15 cellular contexts compared by ENCODE assay signal in genomic region chr12:113392988-113393579, GRCh38. TPM values are rescaled to one million over a fixed set of nuclear protein-coding genes. Genes with fewer than 3 reads are reported as not detected.
DNase-seq lines count a peak whose midpoint lies in the region; ATAC-seq, FAIRE-seq and TF ChIP-seq lines count a peak whose summit lies in the region.
"Had no signal": no experiment of that assay in that cellular context is flagged by ENCODE, and none has a peak within 500 bp of the region (broad histone marks: within the 10 kb centered on the region; RNA-seq: fewer than 3 reads in every experiment).

No MANE protein-coding gene starts in this region.

- H3K9me3 Mint-ChIP-seq in HFFc6: no peaks in the 10 kb centered on the region
- H3K9me3 Mint-ChIP-seq in activated T-cell treated with anti-CD3 and anti-CD28 coated beads, Interleukin-2, amount 50 U/mL, for 72 hours: no peaks in the 10 kb centered on the region

- no peak overlapping the region for H2AFZ ChIP-seq in GM12878 (ENCODE audit: control insufficient read depth, low read depth, low read length)

- intact Hi-C loops in GM12878 (cut with micrococcal nuclease; ENCODE audit: unreplicated experiment): no loop called here

- no peak overlapping the region for H3K4me2 ChIP-seq in GM12878 (ENCODE audit: control insufficient read depth, insufficient read depth)
- H3K4me2 ChIP-seq: KMS-11 had no signal

- TF ChIP-seq CTCF in HFFc6 (IDR thresholded peaks at IDR 0.05) (no peak), GM12878 (IDR thresholded peaks at IDR 0.05 in 2 of 3, conservative IDR thresholded peaks at IDR 0.05 in 1 of 3; ENCODE audit: control insufficient read depth in 2 of 3, extremely low read depth in 1 of 3, insufficient read depth in 1 of 3, low read depth in 3 of 3, low read length in 3 of 3) (no peak)

- H3K27ac ChIP-seq in GM12878 (ENCODE audit: control insufficient read depth, insufficient read depth): no peak overlapping the region
- H3K27ac ChIP-seq: gastrocnemius medialis, KMS-11, SK-N-MC, suprapubic skin had no signal

- peak; percentile 23 for DNase-seq in EH (ENCODE audit: low read depth)
- DNase-seq in HFFc6: peak; percentile 25
- peak; percentile 59 for DNase-seq in GM12878 (ENCODE audit: low read depth, low spot score)
- peak; percentile 41 for DNase-seq in iris pigment epithelial cell (ENCODE audit: low read depth)
- no peak for DNase-seq in activated T-cell treated with anti-CD3 and anti-CD28 coated beads, Interleukin-2, amount 50 U/mL, for 72 hours
- no peak for DNase-seq in NCI-H187 treated with DMSO at 0.1 percent for 48 hours (lab: John Stamatoyannopoulos, UW)
- DNase-seq in germinal center (ENCODE audit: low spot score): no peak
- no peak for DNase-seq in stimulated activated CD4-positive, alpha-beta T cell treated with anti-CD3 and anti-CD28 coated beads, Interleukin-4, amount 100 ng/mL, for 24 hours
- DNase-seq: cerebellar nuclear complex, gastrocnemius medialis, NCI-H345 had no signal

- H3K4me1 Mint-ChIP-seq in HFFc6 (ENCODE audit: low read depth): no peaks in the 10 kb centered on the region
- no peaks in the 10 kb centered on the region for H3K4me1 Mint-ChIP-seq in activated T-cell treated with anti-CD3 and anti-CD28 coated beads, Interleukin-2, amount 50 U/mL, for 72 hours (ENCODE audit: low read depth)
- H3K4me1 Mint-ChIP-seq: memory B cell had no signal

- H3K36me3 Mint-ChIP-seq in HFFc6 (ENCODE audit: low read depth): no peaks in the 10 kb centered on the region; the same call in 1 of the 2 replicates
- H3K36me3 Mint-ChIP-seq in activated T-cell treated with anti-CD3 and anti-CD28 coated beads, Interleukin-2, amount 50 U/mL, for 72 hours (ENCODE audit: insufficient read depth in 2 of 2): peaks cover 0 to 2% of the 10 kb centered on the region in 2 donors

- H3K27me3 Mint-ChIP-seq in HFFc6 (ENCODE audit: insufficient read depth): peaks cover 8% of the 10 kb centered on the region
- no peaks in the 10 kb centered on the region for H3K27me3 Mint-ChIP-seq in activated T-cell treated with anti-CD3 and anti-CD28 coated beads, Interleukin-2, amount 50 U/mL, for 72 hours (ENCODE audit: low read depth)

- no peak overlapping the region for H3K9ac ChIP-seq in GM12878 (ENCODE audit: control insufficient read depth, insufficient read depth, low read length)
- H3K9ac ChIP-seq: KMS-11 had no signal

- no TSS peak for BruUV-seq in GM12878 (replicated peaks; lab: Mats Ljungman, UMichigan)

- 60% methylated on average over 17 of the region's 17 CpGs for WGBS in GM12878 (ENCODE audit: insufficient coverage, insufficient replicate concordance, low lambda C conversion rate, missing lambda C conversion rate)

- CTCF ChIA-PET in GM12878 (lab: Yijun Ruan, JAX): no interaction called here

- no peaks in the 10 kb centered on the region for H4K20me1 ChIP-seq in GM12878 (ENCODE audit: control insufficient read depth, insufficient read depth)

- no peak for TF ChIP-seq RAD21 in GM12878 (IDR thresholded peaks at IDR 0.05; ENCODE audit: insufficient read depth, low read depth, low read length)

- H3K4me3 Mint-ChIP-seq in HFFc6: no peak overlapping the region
- H3K4me3 Mint-ChIP-seq in activated T-cell treated with anti-CD3 and anti-CD28 coated beads, Interleukin-2, amount 50 U/mL, for 72 hours: no peak overlapping the region
- H3K4me3 Mint-ChIP-seq: memory B cell had no signal

- RAD21 ChIA-PET in GM12878 (lab: Charles Lee; ENCODE audit: unreplicated experiment): no interaction called here

- H3K36me3 ChIP-seq in GM12878 (ENCODE audit: control insufficient read depth in 2 of 2, insufficient read depth in 2 of 2, low read length in 1 of 2): no peaks in the 10 kb centered on the region; a peak in 2 of 4 replicates

- H3K4me1 ChIP-seq in GM12878 (ENCODE audit: control insufficient read depth, insufficient read depth, low read length): no peaks in the 10 kb centered on the region; the same call in 1 of the 2 replicates
- H3K4me1 ChIP-seq: gastrocnemius medialis, suprapubic skin had no signal

- in situ Hi-C loops in GM12878 (cut with MboI): no loop called here

- peak; percentile 68 for FAIRE-seq in GM12878 (lab: Jason Lieb, UNC)

- no peak for TF ChIP-seq EP300 in GM12878 (IDR thresholded peaks at IDR 0.05; ENCODE audit: borderline replicate concordance in 1 of 2, control insufficient read depth in 1 of 2, low read depth in 2 of 2, low read length in 2 of 2)

- SMC1A ChIA-PET in GM12878 (lab: Charles Lee; ENCODE audit: uncharacterized antibody, unreplicated experiment): interaction anchor here (1.4 kb wide), 1 partner anchor 80 kb away, joined by 3 read pairs; no protein-coding TSS in a partner anchor

- H3K9me3 ChIP-seq in GM12878 (replicated peaks; ENCODE audit: control insufficient read depth, insufficient read depth, low read length): no peaks in the 10 kb centered on the region
- H3K9me3 ChIP-seq: gastrocnemius medialis, suprapubic skin had no signal

- POLR2A ChIA-PET in GM12878 (lab: Charles Lee): interaction anchor here (0.5 kb wide), 1 partner anchor 14 kb away, joined by 3 read pairs; no protein-coding TSS in a partner anchor

- no peaks in the 10 kb centered on the region for H3K27me3 ChIP-seq in GM12878 (replicated peaks in 1 of 2; ENCODE audit: control insufficient read depth in 2 of 2, insufficient read depth in 2 of 2, low read length in 1 of 2)

- no peak overlapping the region for H3K27ac Mint-ChIP-seq in HFFc6
- no peak overlapping the region for H3K27ac Mint-ChIP-seq in activated T-cell treated with anti-CD3 and anti-CD28 coated beads, Interleukin-2, amount 50 U/mL, for 72 hours
- H3K27ac Mint-ChIP-seq: memory B cell had no signal

- no peak for TF ChIP-seq POLR2A in GM12878 (IDR thresholded peaks at IDR 0.05; ENCODE audit: low read depth, low read length)

- peak; percentile 86 for ATAC-seq in GM12878
- ATAC-seq in activated T-cell treated with anti-CD3 and anti-CD28 coated beads, Interleukin-2, amount 50 U/mL, for 72 hours (replicated peaks in 1 of 2): no peak

- no peak overlapping the region for H3K4me3 ChIP-seq in GM12878
- H3K4me3 ChIP-seq: gastrocnemius medialis, SK-N-MC, suprapubic skin had no signal

- H3K79me2 ChIP-seq in GM12878 (ENCODE audit: control insufficient read depth, insufficient read depth, low read length): no peaks in the 10 kb centered on the region

RNA-seq across cellular contexts. Expression of gene SDS, which starts 10.6 kb away (rescaled TPM):
- not detected for total RNA-seq in HFFc6 (2021; fragmentation: NEBNext Ultra II Directional; extraction: Animal tissue kit (Norgen Biotek cat#: 25700))
- not detected in 2 replicates for total RNA-seq in GM12878 (2013; cell fraction: nucleolus; rRNA removed)
- total RNA-seq in GM12878 (2014; rRNA removed) (not detected in 2 replicates), GM12878 (2014; rRNA removed; fragmentation: Illumina TruSeq; extraction: Trizol) (not detected in 2 replicates), GM12878 (2021) (0.18 TPM in 1 of 2 replicates, not detected in the other)
- polyA plus RNA-seq in GM12878 (2011; ENCODE audit: low read depth): not detected
- polyA plus RNA-seq in GM12878 (2011; rRNA removed) (not detected in 2 replicates), GM12878 (2014; fragmentation: Illumina TruSeq; extraction: Trizol) (not detected in 2 replicates), GM12878 (2014; fragmentation: Nextera tagmentation; extraction: Ambion mirVana) (not detected), GM12878 (2014; rRNA removed) (not detected in 2 replicates), GM12878 (2016; fragmentation: Nextera tagmentation; extraction: Ambion mirVana) (not detected)
- polyA plus RNA-seq in GM12878 (2011; cell fraction: cytosol; rRNA removed): not detected in 2 replicates
- polyA plus RNA-seq in GM12878 (2011; cell fraction: nucleus; rRNA removed): not detected in 2 replicates
- polyA plus RNA-seq in GM12878 (2012): 0.07 and 0.12 TPM in 2 replicates
- not detected in 2 replicates for polyA minus RNA-seq in GM12878 (2011; rRNA and poly(A)+ RNA removed)
- not detected in 2 replicates for polyA minus RNA-seq in GM12878 (2011; cell fraction: cytosol; rRNA and poly(A)+ RNA removed)
- polyA minus RNA-seq in GM12878 (2011; cell fraction: nucleus; rRNA and poly(A)+ RNA removed): not detected in 2 replicates
- total RNA-seq in activated T-cell treated with anti-CD3 and anti-CD28 coated beads, Interleukin-2, amount 50 U/mL, for 72 hours: not detected

RNA-seq across cellular contexts. Expression of gene SDSL, which starts 29.1 kb away (rescaled TPM):
- 10 to 100 TPM in 4 of 6 experiments, 1 to 10 TPM in 2; 8.5 to 11.6 (median 10.4) TPM for total RNA-seq in HFFc6 (2021; fragmentation: NEBNext Ultra II Directional; extraction: Animal tissue kit (Norgen Biotek cat#: 25700))
- total RNA-seq in GM12878 (2013; cell fraction: nucleolus; rRNA removed): not detected in 2 replicates
- total RNA-seq in GM12878 (2014; rRNA removed) (1.2 and 1.6 TPM in 2 replicates), GM12878 (2014; rRNA removed; fragmentation: Illumina TruSeq; extraction: Trizol) (0.27 and 1.2 TPM in 2 replicates), GM12878 (2021) (1.3 and 1.5 TPM in 2 replicates)
- polyA plus RNA-seq in GM12878 (2011; ENCODE audit: low read depth): 0.37 TPM
- polyA plus RNA-seq in GM12878 (2011; rRNA removed) (0.65 and 1.7 TPM in 2 replicates), GM12878 (2014; fragmentation: Illumina TruSeq; extraction: Trizol) (0.25 TPM in 1 of 2 replicates, not detected in the other), GM12878 (2014; fragmentation: Nextera tagmentation; extraction: Ambion mirVana) (under 1 TPM; 0.18 to 0.49 TPM), GM12878 (2014; rRNA removed) (0.72 and 1.2 TPM in 2 replicates), GM12878 (2016; fragmentation: Nextera tagmentation; extraction: Ambion mirVana) (1 to 10 TPM; 4.1 to 4.4 TPM)
- polyA plus RNA-seq in GM12878 (2011; cell fraction: cytosol; rRNA removed): 3.4 and 5.9 TPM in 2 replicates
- polyA plus RNA-seq in GM12878 (2011; cell fraction: nucleus; rRNA removed): 1.5 and 2.4 TPM in 2 replicates
- polyA plus RNA-seq in GM12878 (2012): 0.68 and 0.91 TPM in 2 replicates
- polyA minus RNA-seq in GM12878 (2011; rRNA and poly(A)+ RNA removed): 0.59 and 1.4 TPM in 2 replicates
- polyA minus RNA-seq in GM12878 (2011; cell fraction: cytosol; rRNA and poly(A)+ RNA removed): 1.5 and 2.1 TPM in 2 replicates
- polyA minus RNA-seq in GM12878 (2011; cell fraction: nucleus; rRNA and poly(A)+ RNA removed): 1.6 and 1.9 TPM in 2 replicates
- 1 to 10 TPM in 1 of 2 donors, under 1 TPM in 1; 0.29 to 3.2 TPM for total RNA-seq in activated T-cell treated with anti-CD3 and anti-CD28 coated beads, Interleukin-2, amount 50 U/mL, for 72 hours

RNA-seq across cellular contexts. Expression of gene PLBD2, which starts 34.7 kb away (rescaled TPM):
- total RNA-seq in HFFc6 (2021; fragmentation: NEBNext Ultra II Directional; extraction: Animal tissue kit (Norgen Biotek cat#: 25700)): 10 to 100 TPM; 49.8 to 64.3 (median 54.6) TPM
- 17.2 and 18.3 TPM in 2 replicates for total RNA-seq in GM12878 (2013; cell fraction: nucleolus; rRNA removed)
- total RNA-seq in GM12878 (2014; rRNA removed): 3.3 and 4.8 TPM in 2 replicates
- 1.1 and 1.4 TPM in 2 replicates for total RNA-seq in GM12878 (2014; rRNA removed; fragmentation: Illumina TruSeq; extraction: Trizol)
- 16.6 and 16.8 TPM in 2 replicates for total RNA-seq in GM12878 (2021)
- 5.3 TPM for polyA plus RNA-seq in GM12878 (2011; ENCODE audit: low read depth)
- 2.4 and 5.0 TPM in 2 replicates for polyA plus RNA-seq in GM12878 (2011; rRNA removed)
- polyA plus RNA-seq in GM12878 (2011; cell fraction: cytosol; rRNA removed): 7.0 and 8.4 TPM in 2 replicates
- polyA plus RNA-seq in GM12878 (2011; cell fraction: nucleus; rRNA removed): 6.0 and 9.9 TPM in 2 replicates
- 6.8 and 7.4 TPM in 2 replicates for polyA plus RNA-seq in GM12878 (2012)
- polyA plus RNA-seq in GM12878 (2014; fragmentation: Illumina TruSeq; extraction: Trizol): 9.2 and 9.6 TPM in 2 replicates
- 1 to 10 TPM; 1.6 to 2.3 TPM for polyA plus RNA-seq in GM12878 (2014; fragmentation: Nextera tagmentation; extraction: Ambion mirVana)
- polyA plus RNA-seq in GM12878 (2014; rRNA removed): 6.9 and 7.8 TPM in 2 replicates
- polyA plus RNA-seq in GM12878 (2016; fragmentation: Nextera tagmentation; extraction: Ambion mirVana): 10 to 100 TPM in 1 of 2 experiments, 1 to 10 TPM in 1; 9.3 to 14.9 TPM
- polyA minus RNA-seq in GM12878 (2011; rRNA and poly(A)+ RNA removed): 6.9 and 8.5 TPM in 2 replicates
- polyA minus RNA-seq in GM12878 (2011; cell fraction: cytosol; rRNA and poly(A)+ RNA removed): 6.9 and 9.3 TPM in 2 replicates
- 2.8 and 5.1 TPM in 2 replicates for polyA minus RNA-seq in GM12878 (2011; cell fraction: nucleus; rRNA and poly(A)+ RNA removed)
- total RNA-seq in activated T-cell treated with anti-CD3 and anti-CD28 coated beads, Interleukin-2, amount 50 U/mL, for 72 hours: 10 to 100 TPM; 13.2 to 14.7 TPM

RNA-seq across cellular contexts. Expression of gene SLC8B1, which starts 58.2 kb away (rescaled TPM):
- 1 to 10 TPM; 5.8 to 6.7 (median 6.3) TPM for total RNA-seq in HFFc6 (2021; fragmentation: NEBNext Ultra II Directional; extraction: Animal tissue kit (Norgen Biotek cat#: 25700))
- 39.5 and 55.8 TPM in 2 replicates for total RNA-seq in GM12878 (2013; cell fraction: nucleolus; rRNA removed)
- total RNA-seq in GM12878 (2014; rRNA removed) (4.7 and 7.0 TPM in 2 replicates), GM12878 (2014; rRNA removed; fragmentation: Illumina TruSeq; extraction: Trizol) (4.0 and 4.3 TPM in 2 replicates), GM12878 (2021) (6.9 and 9.5 TPM in 2 replicates)
- polyA plus RNA-seq in GM12878 (2011; ENCODE audit: low read depth): 2.5 TPM
- polyA plus RNA-seq in GM12878 (2011; rRNA removed) (6.5 and 12.3 TPM in 2 replicates), GM12878 (2014; fragmentation: Illumina TruSeq; extraction: Trizol) (4.3 and 4.9 TPM in 2 replicates), GM12878 (2014; fragmentation: Nextera tagmentation; extraction: Ambion mirVana) (under 1 TPM; 0.18 to 0.20 TPM), GM12878 (2014; rRNA removed) (7.8 and 8.4 TPM in 2 replicates), GM12878 (2016; fragmentation: Nextera tagmentation; extraction: Ambion mirVana) (1 to 10 TPM; 6.5 to 8.7 TPM)
- 18.4 and 21.2 TPM in 2 replicates for polyA plus RNA-seq in GM12878 (2011; cell fraction: cytosol; rRNA removed)
- 30.6 and 34.0 TPM in 2 replicates for polyA plus RNA-seq in GM12878 (2011; cell fraction: nucleus; rRNA removed)
- 5.1 and 6.7 TPM in 2 replicates for polyA plus RNA-seq in GM12878 (2012)
- polyA minus RNA-seq in GM12878 (2011; rRNA and poly(A)+ RNA removed): 15.9 and 28.0 TPM in 2 replicates
- 4.3 and 6.4 TPM in 2 replicates for polyA minus RNA-seq in GM12878 (2011; cell fraction: cytosol; rRNA and poly(A)+ RNA removed)
- polyA minus RNA-seq in GM12878 (2011; cell fraction: nucleus; rRNA and poly(A)+ RNA removed): 11.2 and 20.4 TPM in 2 replicates
- total RNA-seq in activated T-cell treated with anti-CD3 and anti-CD28 coated beads, Interleukin-2, amount 50 U/mL, for 72 hours: 10 to 100 TPM; 25.9 to 27.4 TPM

Comparison
In these comparisons a context has a peak if more than half of its experiments do, and no peak if none do; other contexts are left out.
1. DNase-seq: peak in EH (single experiment), HFFc6 (single experiment), GM12878 (single experiment) and iris pigment epithelial cell (single experiment); none in activated T-cell treated with anti-CD3 and anti-CD28 coated beads, Interleukin-2, amount 50 U/mL, for 72 hours (0 of 2), NCI-H187 treated with DMSO at 0.1 percent for 48 hours (single experiment), germinal center (single experiment) and stimulated activated CD4-positive, alpha-beta T cell treated with anti-CD3 and anti-CD28 coated beads, Interleukin-4, amount 100 ng/mL, for 24 hours (single experiment).